ENCODE assay signal across 8 cellular contexts in genomic region chr1:8348777-8349472, GRCh38. TPM values are rescaled to one million over a fixed set of nuclear protein-coding genes. Genes with fewer than 3 reads are reported as not detected.
A peak's percentile ranks its signal among the peaks of the same experiment; 100 is the strongest.
DNase-seq lines count a peak whose midpoint lies in the region; ATAC-seq and TF ChIP-seq lines count a peak whose summit lies in the region.

No MANE protein-coding gene starts in this region.

- no peaks in the 10 kb centered on the region for H3K27me3 ChIP-seq in mammary epithelial cell (ENCODE audit: insufficient read depth, low read length)

- no peaks in the 10 kb centered on the region for H3K36me3 ChIP-seq in mammary epithelial cell (ENCODE audit: insufficient read depth, low read length)

- peak; percentile 79 for DNase-seq in DMS 273 (lab: John Stamatoyannopoulos, UW; ENCODE audit: unreplicated experiment)
- no peak for DNase-seq in DMS 273 treated with DMSO at 0.1 percent for 48 hours (lab: John Stamatoyannopoulos, UW)
- DNase-seq in NCI-H146 (lab: John Stamatoyannopoulos, UW): peak; percentile 52
- DNase-seq in mammary epithelial cell: peak; percentile 24
- peak; percentile 71 for DNase-seq in left lobe of liver (ENCODE audit: low spot score)
- DNase-seq in stimulated activated CD4-positive, alpha-beta T cell treated with anti-CD3 and anti-CD28 coated beads, TNF-alpha, amount 100 ng/mL, for 4 hours (ENCODE audit: low read depth in 3 of 3): peak; percentile 47 to 55 (median 50)

- intact Hi-C loops in mammary epithelial cell (cut with micrococcal nuclease): loop anchor here (1.0 to 2.0 kb wide), 5 partner anchors 34 to 682 kb away; no protein-coding TSS in a partner anchor

- in situ Hi-C loops in mammary epithelial cell (cut with MboI; ENCODE audit: low sequenced_read_pairs in 2 of 2): no loop called here

- CTCF ChIA-PET in mammary epithelial cell (lab: Charles Lee; ENCODE audit: low non-redundant PET): interaction anchor here (0.6 to 0.7 kb wide), 2 partner anchors 35 to 334 kb away, joined by 3 to 6 read pairs; no protein-coding TSS in a partner anchor

- ATAC-seq in left lobe of liver: peak; percentile 79
- ATAC-seq in GM21526 (IDR thresholded peaks at IDR 0.05; ENCODE audit: low FRiP score, unreplicated experiment): no peak

- H3K4me3 ChIP-seq in WI38 (ENCODE audit: low read depth, low read length): no peak overlapping the region
- no peak overlapping the region for H3K4me3 ChIP-seq in mammary epithelial cell (replicated peaks in 1 of 3; ENCODE audit: insufficient read depth in 1 of 3, low read depth in 2 of 3, low read length in 3 of 3)

- 16% methylated on average over 20 of the region's 21 CpGs for WGBS in mammary epithelial cell (ENCODE audit: low coverage, missing lambda C conversion rate)

- H3K9ac ChIP-seq in mammary epithelial cell (ENCODE audit: insufficient read depth, low read length): no peak overlapping the region

- H2AFZ ChIP-seq in mammary epithelial cell (ENCODE audit: low read depth, low read length): no peak overlapping the region

- H4K20me1 ChIP-seq in mammary epithelial cell (ENCODE audit: insufficient read depth, low read length): no peaks in the 10 kb centered on the region

- no peaks in the 10 kb centered on the region for H3K9me3 ChIP-seq in mammary epithelial cell (replicated peaks; ENCODE audit: insufficient read depth, low read length)

- BruUV-seq in mammary epithelial cell (replicated peaks; lab: Mats Ljungman, UMichigan): no TSS peak

- no peaks in the 10 kb centered on the region for H3K79me2 ChIP-seq in mammary epithelial cell (ENCODE audit: insufficient read depth, low read length)

- H3K27ac ChIP-seq in mammary epithelial cell (ENCODE audit: insufficient read depth, low read depth, low read length): no peak overlapping the region

- H3K4me2 ChIP-seq in mammary epithelial cell (ENCODE audit: insufficient read depth, low read depth, low read length): no peak overlapping the region

- peak; percentile 64 for TF ChIP-seq CTCF in WI38 (IDR thresholded peaks at IDR 0.05; ENCODE audit: low read depth, low read length)
- peak; percentile 53 to 88 for TF ChIP-seq CTCF in mammary epithelial cell (conservative IDR thresholded peaks at IDR 0.05 in 1 of 2, IDR thresholded peaks at IDR 0.05 in 1 of 2; ENCODE audit: extremely low read depth in 1 of 2, insufficient read depth in 1 of 2, low read depth in 1 of 2, low read length in 2 of 2)

- peaks cover 14% of the 10 kb centered on the region for H3K4me1 ChIP-seq in mammary epithelial cell (ENCODE audit: insufficient read depth, low read length)

- dilution Hi-C loops in mammary epithelial cell (cut with HindIII; ENCODE audit: low sequenced_read_pairs): no loop called here

RNA-seq across cellular contexts. Expression of gene SLC45A1, which starts 31.0 kb away (rescaled TPM):
- total RNA-seq in mammary epithelial cell (under 1 TPM; 0.50 to 0.54 TPM), left lobe of liver (0.20 TPM)
- polyA plus RNA-seq in mammary epithelial cell: 0.28 TPM
- polyA minus RNA-seq in mammary epithelial cell: not detected
